ENCODE assay signal across 25 cellular contexts in genomic region chr7:130854481-130854880, GRCh38.
"Had no signal": no experiment of that assay in that cellular context is flagged by ENCODE, and none has a peak within 500 bp of the region (broad histone marks: within the 10 kb centered on the region; RNA-seq: fewer than 3 reads in every experiment).

No MANE protein-coding gene starts in this region.

- DNase-seq: activated B cell treated with CpG ODN at 0.5 μM for 24 hours; activated CD4-positive, alpha-beta T cell treated with anti-CD3 and anti-CD28 coated beads, Interleukin-2, amount 50 U/mL, for 1 hour; activated CD8-positive, alpha-beta T cell treated with anti-CD3 and anti-CD28 coated beads for 36 hours; activated naive CD4-positive, alpha-beta T cell; activated T-cell treated with anti-CD3 and anti-CD28 coated beads, Interleukin-2, amount 50 U/mL, for 72 hours; anterior cingulate cortex; cerebellar nuclear complex; colonic mucosa; effector CD8-positive, alpha-beta T cell; head of caudate nucleus; hippocampal formation; kidney; left colon; midbrain; naive thymus-derived CD4-positive, alpha-beta T cell; pancreas; psoas muscle; sigmoid colon; small intestine; stimulated activated CD4-positive, alpha-beta T cell treated with anti-CD3 and anti-CD28 coated beads, Interleukin-1b, Interleukin-23, amount 100 ng/mL, for 48 hours; stimulated activated naive B cell treated with anti-CD40 and anti-IgM and Interleukin-4, amounts not matched to agents 10 μg/mL and 1 μg/mL and 100 μg/mL, for 72 hours; T-helper 1 cell; uterus had no signal

- ATAC-seq: activated CD8-positive, alpha-beta T cell treated with anti-CD3 and anti-CD28 coated beads for 36 hours; activated T-cell treated with anti-CD3 and anti-CD28 coated beads, Interleukin-2, amount 50 U/mL, for 72 hours; naive thymus-derived CD4-positive, alpha-beta T cell; pancreas; stimulated activated naive B cell treated with anti-CD40 and anti-IgM and Interleukin-4, amounts not matched to agents 10 μg/mL and 1 μg/mL and 100 μg/mL, for 72 hours had no signal

- H3K4me1 ChIP-seq: colonic mucosa, pancreas, sigmoid colon, uterus had no signal

- H3K27ac ChIP-seq: colonic mucosa, pancreas, psoas muscle, sigmoid colon, thoracic aorta, uterus had no signal

- H3K4me3 ChIP-seq: colonic mucosa, pancreas, psoas muscle, sigmoid colon, thoracic aorta, uterus had no signal

- FAIRE-seq: endometrium, kidney, pancreas, small intestine had no signal

- H3K36me3 ChIP-seq: colonic mucosa, pancreas, uterus had no signal

- H3K27me3 ChIP-seq: colonic mucosa, pancreas, sigmoid colon, uterus had no signal

- H3K9me3 ChIP-seq: colonic mucosa, pancreas had no signal
